7 cellular contexts compared by ENCODE assay signal in the genomic region with DNA sequence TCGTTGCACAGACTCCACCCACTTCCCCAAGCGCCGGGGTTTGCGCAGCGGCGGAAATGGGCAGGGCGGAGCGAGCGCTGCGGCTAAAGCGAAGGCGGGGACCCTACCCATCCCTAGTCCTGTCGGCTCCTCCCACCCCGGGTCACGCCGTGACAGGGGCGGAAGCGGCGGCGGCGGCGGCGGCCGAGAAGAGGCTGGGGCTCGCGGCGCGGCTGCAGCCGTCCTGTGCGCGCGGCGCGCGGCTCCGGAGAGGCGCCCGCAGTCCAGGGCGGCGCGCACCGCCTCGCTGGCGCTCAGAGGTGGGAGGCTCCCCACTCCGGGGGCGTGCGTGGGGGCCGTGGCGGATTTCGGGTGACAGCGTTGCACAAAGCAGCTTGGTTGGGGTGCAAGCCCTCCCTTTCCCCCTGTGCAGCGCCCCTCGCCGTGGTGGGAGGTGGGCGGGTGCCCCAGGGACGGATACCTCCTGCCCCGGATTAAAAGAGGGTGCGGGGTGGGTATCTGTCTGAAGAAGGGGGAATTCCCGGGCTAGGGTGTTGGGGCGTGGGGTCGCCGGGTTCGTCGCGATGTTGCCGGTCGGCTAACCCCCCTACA. TPM values are rescaled to one million over a fixed set of nuclear protein-coding genes. Genes with fewer than 3 reads are reported as not detected.
DNase-seq lines count a peak whose midpoint lies in the region; ATAC-seq, FAIRE-seq and TF ChIP-seq lines count a peak whose summit lies in the region.

A gene with protein sequence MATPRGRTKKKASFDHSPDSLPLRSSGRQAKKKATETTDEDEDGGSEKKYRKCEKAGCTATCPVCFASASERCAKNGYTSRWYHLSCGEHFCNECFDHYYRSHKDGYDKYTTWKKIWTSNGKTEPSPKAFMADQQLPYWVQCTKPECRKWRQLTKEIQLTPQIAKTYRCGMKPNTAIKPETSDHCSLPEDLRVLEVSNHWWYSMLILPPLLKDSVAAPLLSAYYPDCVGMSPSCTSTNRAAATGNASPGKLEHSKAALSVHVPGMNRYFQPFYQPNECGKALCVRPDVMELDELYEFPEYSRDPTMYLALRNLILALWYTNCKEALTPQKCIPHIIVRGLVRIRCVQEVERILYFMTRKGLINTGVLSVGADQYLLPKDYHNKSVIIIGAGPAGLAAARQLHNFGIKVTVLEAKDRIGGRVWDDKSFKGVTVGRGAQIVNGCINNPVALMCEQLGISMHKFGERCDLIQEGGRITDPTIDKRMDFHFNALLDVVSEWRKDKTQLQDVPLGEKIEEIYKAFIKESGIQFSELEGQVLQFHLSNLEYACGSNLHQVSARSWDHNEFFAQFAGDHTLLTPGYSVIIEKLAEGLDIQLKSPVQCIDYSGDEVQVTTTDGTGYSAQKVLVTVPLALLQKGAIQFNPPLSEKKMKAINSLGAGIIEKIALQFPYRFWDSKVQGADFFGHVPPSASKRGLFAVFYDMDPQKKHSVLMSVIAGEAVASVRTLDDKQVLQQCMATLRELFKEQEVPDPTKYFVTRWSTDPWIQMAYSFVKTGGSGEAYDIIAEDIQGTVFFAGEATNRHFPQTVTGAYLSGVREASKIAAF (plus strand): TSS at position 150 of the 591 bp plus-strand sequence. CDS start 4,474 bp downstream, outside the sequence.

- H3K9ac ChIP-seq in K562 (ENCODE audit: insufficient read depth in 1 of 2, low read depth in 2 of 2, low read length in 2 of 2) = peak within 1 kb of the TSS; percentile 96

- H2AFZ ChIP-seq in K562 (ENCODE audit: low read depth, low read length) = peak within 1 kb of the TSS; percentile 95

- H3K9me1 ChIP-seq in K562 (ENCODE audit: control insufficient read depth, insufficient read depth, low read length) = no peaks in the 10 kb centered on the region

- CTCF ChIA-PET in K562 (lab: Yijun Ruan, JAX; ENCODE audit: low intra/inter-chr PET ratio) = interaction anchor here (0.5 kb wide), 1 partner anchor 564 kb away, joined by 3 read pairs; no protein-coding TSS in a partner anchor

- TF ChIP-seq EP300 in K562 (IDR thresholded peaks at IDR 0.05; ENCODE audit: low read length) (no peak), sigmoid colon (IDR thresholded peaks at IDR 0.05) (no peak)

- TF ChIP-seq RAD21 in K562 (CRISPR knock-in tag; conservative IDR thresholded peaks at IDR 0.05 in 1 of 2, IDR thresholded peaks at IDR 0.05 in 1 of 2) = no peak

- POLR2A ChIA-PET in K562 (lab: Yijun Ruan, JAX) = interaction anchor here (0.6 to 1.1 kb wide), 4 partner anchors 11 to 184 kb away, joined by 3 to 4 read pairs (median 3); no protein-coding TSS in a partner anchor

- BruUV-seq in K562 (replicated peaks; lab: Mats Ljungman, UMichigan) = TSS peak; percentile 53

- H3K79me2 ChIP-seq in K562 (ENCODE audit: control insufficient read depth, insufficient read depth, low read length) = peaks cover 40% of the 10 kb centered on the region

- DNase-seq in NCI-H1436 treated with DMSO at 0.1 percent for 48 hours (lab: John Stamatoyannopoulos, UW) (peak; percentile 84), T-helper 2 cell (peak in 4 of 5 experiments; percentile 96 to 99 (median 98)), K562 (ENCODE audit: extremely low read depth in 1 of 4, low spot score in 3 of 4) (peak; percentile 99 to 100 (median 100)), iPS DF 4.7 (ENCODE audit: extremely low read depth, low spot score) (peak; percentile 72), sigmoid colon (peak; percentile 99)

- H3K27ac ChIP-seq in K562 (ENCODE audit: extremely low read depth, low read depth, low read length) = peak within 1 kb of the TSS; percentile 86
- H3K27ac ChIP-seq in sigmoid colon = peak within 1 kb of the TSS; percentile 88 to 91 (median 90)

- no peaks in the 10 kb centered on the region for H3K9me3 ChIP-seq in K562 (replicated peaks; ENCODE audit: control insufficient read depth, insufficient read depth, low read depth, low read length)
- H3K9me3 ChIP-seq in sigmoid colon = no peaks in the 10 kb centered on the region

- peak within 1 kb of the TSS; percentile 94 for H3K4me2 ChIP-seq in K562 (ENCODE audit: insufficient read depth, low read length)

- no peaks in the 10 kb centered on the region for H4K20me1 ChIP-seq in K562 (replicated peaks; ENCODE audit: control insufficient read depth, insufficient read depth, low read length)

- TF ChIP-seq POLR2A in GM18505 (IDR thresholded peaks at IDR 0.05; ENCODE audit: borderline replicate concordance, extremely low read depth, insufficient read depth, insufficient read length) (peak; percentile 56), K562 (conservative IDR thresholded peaks at IDR 0.05) (no peak; the same call in 1 of the 2 replicates), sigmoid colon (IDR thresholded peaks at IDR 0.05) (no peak)

- intact Hi-C loops in K562 (cut with micrococcal nuclease) = loop anchor here (5.0 to 10.0 kb wide), 2 partner anchors 107 to 451 kb away; a partner anchor contains a TSS
- intact Hi-C loops in sigmoid colon (cut with DNase I) = loop anchor here (1.0 to 10.0 kb wide), 4 partner anchors 52 to 451 kb away; a partner anchor contains a TSS

- ATAC-seq in GM18505 (IDR thresholded peaks at IDR 0.05; ENCODE audit: unreplicated experiment) = peak; percentile 84
- ATAC-seq in HG02852 (IDR thresholded peaks at IDR 0.05; ENCODE audit: unreplicated experiment) = peak; percentile 84
- peak; percentile 96 for ATAC-seq in K562

- TF ChIP-seq CTCF in K562 (IDR thresholded peaks at IDR 0.05 in 2 of 3, conservative IDR thresholded peaks at IDR 0.05 in 1 of 3; ENCODE audit: insufficient read depth in 2 of 3, low read depth in 1 of 3, low read length in 3 of 3) = no peak
- no peak for TF ChIP-seq CTCF in sigmoid colon (IDR thresholded peaks at IDR 0.05)

- under 1% methylated on average over 56 of the region's 67 CpGs for WGBS in K562 (ENCODE audit: insufficient coverage, low coverage, missing lambda C conversion rate)
- WGBS in sigmoid colon, 2 donors = 0 to 1% methylated on average over 67 of the region's 67 CpGs

- H3K4me3 ChIP-seq in K562 (peak within 1 kb of the TSS; percentile 74), sigmoid colon (peak within 1 kb of the TSS; percentile 70 to 98 (median 94))

- in situ Hi-C loops in K562 (cut with MboI) = no loop called here

- H3K27me3 ChIP-seq in K562 (ENCODE audit: control insufficient read depth in 2 of 2, insufficient read depth in 2 of 2, low read length in 2 of 2) (no peaks in the 10 kb centered on the region), sigmoid colon (no peaks in the 10 kb centered on the region)

- H3K36me3 ChIP-seq in K562 (ENCODE audit: control insufficient read depth, insufficient read depth, low read length) (peaks cover 18% of the 10 kb centered on the region), sigmoid colon (peaks cover 0 to 10% (median 5%) of the 10 kb centered on the region in 4 donors)

- H3K4me1 ChIP-seq in K562 (replicated peaks in 1 of 2; ENCODE audit: control insufficient read depth in 2 of 2, insufficient read depth in 2 of 2, low read length in 2 of 2) (peaks cover 14 to 23% of the 10 kb centered on the region in 2 experiments), sigmoid colon (peaks cover 0 to 21% (median 15%) of the 10 kb centered on the region in 4 donors)

- FAIRE-seq in K562 (lab: Jason Lieb, UNC) = peak; percentile 84

TF ChIP-seq in K562, 482 proteins besides CTCF, POLR2A, EP300 and RAD21 (continues in another document):
- TF ChIP-seq MAZ (CRISPR knock-in tag; conservative IDR thresholded peaks at IDR 0.05 in 1 of 2, IDR thresholded peaks at IDR 0.05 in 1 of 2) = peak in 1 of 2 experiments; percentile 74
- 0 out of 2 replicates have a peak, but pooled peaks have one; percentile 15 for TF ChIP-seq DMBX1 (CRISPR knock-in tag; IDR thresholded peaks at IDR 0.05; ENCODE audit: borderline replicate concordance)
- TF ChIP-seq ELF1 (tag; IDR thresholded peaks at IDR 0.05) = peak; percentile 70
- TF ChIP-seq, protein P1, sequence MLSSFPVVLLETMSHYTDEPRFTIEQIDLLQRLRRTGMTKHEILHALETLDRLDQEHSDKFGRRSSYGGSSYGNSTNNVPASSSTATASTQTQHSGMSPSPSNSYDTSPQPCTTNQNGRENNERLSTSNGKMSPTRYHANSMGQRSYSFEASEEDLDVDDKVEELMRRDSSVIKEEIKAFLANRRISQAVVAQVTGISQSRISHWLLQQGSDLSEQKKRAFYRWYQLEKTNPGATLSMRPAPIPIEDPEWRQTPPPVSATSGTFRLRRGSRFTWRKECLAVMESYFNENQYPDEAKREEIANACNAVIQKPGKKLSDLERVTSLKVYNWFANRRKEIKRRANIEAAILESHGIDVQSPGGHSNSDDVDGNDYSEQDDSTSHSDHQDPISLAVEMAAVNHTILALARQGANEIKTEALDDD (IDR thresholded peaks at IDR 0.05) = peak; percentile 29; the same call in 1 of the 2 replicates
- TF ChIP-seq HDAC3 (IDR thresholded peaks at IDR 0.05; ENCODE audit: borderline replicate concordance, partially characterized antibody) = no peak
- TF ChIP-seq CBX2 (IDR thresholded peaks at IDR 0.05; ENCODE audit: insufficient read depth, low read length, poor library complexity, severe bottlenecking) = no peak
- TF ChIP-seq SIN3B (IDR thresholded peaks at IDR 0.05; ENCODE audit: low read depth) = peak; percentile 65; the same call in 1 of the 2 replicates
- no peak for TF ChIP-seq PRPF4 (IDR thresholded peaks at IDR 0.05; ENCODE audit: insufficient read depth, low read depth, low read length, poor library complexity, severe bottlenecking)
- no peak for TF ChIP-seq ATF1 (CRISPR knock-in tag; IDR thresholded peaks at IDR 0.05)
- TF ChIP-seq ATF1 (tag; IDR thresholded peaks at IDR 0.05) = 0 out of 2 replicates have a peak, but pooled peaks have one; percentile 5

RNA-seq across cellular contexts. Expression of the gene that starts here (rescaled TPM):
- 27.5 and 41.4 TPM in 2 replicates for total RNA-seq in K562 (2011; cell fraction: chromatin; rRNA removed; ENCODE audit: low replicate concordance)
- total RNA-seq in K562 (2011; cell fraction: nucleolus; rRNA removed) = 13.7 and 14.7 TPM in 2 replicates
- total RNA-seq in K562 (2011; cell fraction: nucleoplasm; rRNA removed) = 23.5 and 27.9 TPM in 2 replicates
- total RNA-seq in K562 (2014; rRNA removed) (24.6 and 29.1 TPM in 2 replicates), K562 (2014; rRNA removed; fragmentation: Illumina TruSeq; extraction: Trizol) (35.1 and 36.3 TPM in 2 replicates), K562 (2015; rRNA removed; fragmentation: Illumina TruSeq; extraction: Trizol) (37.5 and 38.7 TPM in 2 replicates), K562 (2021) (43.0 and 47.4 TPM in 2 replicates), sigmoid colon (10 to 100 TPM; 10.2 to 14.3 (median 12.2) TPM)
- polyA plus RNA-seq in K562 (2011; rRNA removed) (40.5 and 58.9 TPM in 2 replicates), K562 (2014; fragmentation: Illumina TruSeq; extraction: Trizol) (34.9 and 46.1 TPM in 2 replicates), K562 (2014; fragmentation: Nextera tagmentation; extraction: Ambion mirVana) (1 to 10 TPM; 1.4 to 1.7 TPM), K562 (2014; rRNA removed) (29.0 and 33.8 TPM in 2 replicates), sigmoid colon (10 to 100 TPM; 11.4 to 32.8 (median 18.8) TPM)
- 32.8 and 37.0 TPM in 2 replicates for polyA plus RNA-seq in K562 (2011; cell fraction: cytosol; rRNA removed)
- polyA plus RNA-seq in K562 (2011; cell fraction: nucleus; rRNA removed) = 20.4 and 20.6 TPM in 2 replicates
- polyA plus RNA-seq in K562 (2012) = 40.5 and 40.6 TPM in 2 replicates
- polyA minus RNA-seq in K562 (2011; rRNA and poly(A)+ RNA removed) = 92.3 and 93.1 TPM in 2 replicates
- polyA minus RNA-seq in K562 (2011; cell fraction: cytosol; rRNA and poly(A)+ RNA removed) = 33.8 and 36.1 TPM in 2 replicates
- 13.2 and 20.1 TPM in 2 replicates for polyA minus RNA-seq in K562 (2011; cell fraction: nucleus; rRNA and poly(A)+ RNA removed)

Comparison
In these comparisons a context has a peak if more than half of its experiments do, and no peak if none do; other contexts are left out.
1. Peak in every context shown above with its lines: DNase-seq, ATAC-seq, H3K4me3 ChIP-seq and H3K27ac ChIP-seq.